In genomic region chr7:140672382-140673062, GRCh38 we compare ENCODE assay signal across 8 cellular contexts. TPM values are rescaled to one million over a fixed set of nuclear protein-coding genes. Genes with fewer than 3 reads are reported as not detected.
A peak's percentile ranks its signal among the peaks of the same experiment; 100 is the strongest.
DNase-seq lines count a peak whose midpoint lies in the region; ATAC-seq, FAIRE-seq and TF ChIP-seq lines count a peak whose summit lies in the region.

A gene with protein sequence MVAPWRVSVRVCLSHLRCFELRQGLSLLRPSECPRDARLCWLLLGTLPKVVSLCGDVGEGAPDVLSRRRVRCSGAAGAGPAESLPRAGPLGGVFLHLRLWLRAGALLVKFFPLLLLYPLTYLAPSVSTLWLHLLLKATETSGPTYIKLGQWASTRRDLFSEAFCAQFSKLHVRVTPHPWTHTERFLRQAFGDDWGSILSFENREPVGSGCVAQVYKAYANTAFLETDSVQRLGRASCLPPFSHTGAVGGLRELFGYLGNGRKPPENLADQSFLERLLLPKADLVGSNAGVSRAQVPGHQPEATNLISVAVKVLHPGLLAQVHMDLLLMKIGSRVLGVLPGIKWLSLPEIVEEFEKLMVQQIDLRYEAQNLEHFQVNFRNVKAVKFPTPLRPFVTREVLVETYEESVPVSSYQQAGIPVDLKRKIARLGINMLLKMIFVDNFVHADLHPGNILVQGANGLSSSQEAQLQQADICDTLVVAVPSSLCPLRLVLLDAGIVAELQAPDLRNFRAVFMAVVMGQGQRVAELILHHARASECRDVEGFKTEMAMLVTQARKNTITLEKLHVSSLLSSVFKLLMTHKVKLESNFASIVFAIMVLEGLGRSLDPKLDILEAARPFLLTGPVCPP (plus strand): TSS chr7:140672945. CDS start chr7:140673331, 386 bp downstream.

- no peak for TF ChIP-seq POLR2A in breast epithelium (IDR thresholded peaks at IDR 0.05)

- no peaks in the 10 kb centered on the region for H3K9me3 ChIP-seq in breast epithelium
- no peaks in the 10 kb centered on the region for H3K9me3 ChIP-seq in kidney (ENCODE audit: control insufficient read depth in 1 of 2, low read length in 2 of 2)

- H3K4me1 ChIP-seq in breast epithelium (peaks cover 2 to 4% of the 10 kb centered on the region in 2 donors), kidney (ENCODE audit: control insufficient read depth in 1 of 2, insufficient read depth in 1 of 2, low read depth in 1 of 2, low read length in 2 of 2) (peaks cover 0 to 18% of the 10 kb centered on the region in 2 donors)

- peak within 1 kb of the TSS; percentile 93 to 95 for H3K27ac ChIP-seq in breast epithelium
- H3K27ac ChIP-seq in kidney (ENCODE audit: low read depth in 2 of 2, low read length in 2 of 2), result peak within 1 kb of the TSS; percentile 74 to 83

- H3K27me3 ChIP-seq in breast epithelium, result no peaks in the 10 kb centered on the region

- H3K4me1 Mint-ChIP-seq in T-helper 2 cell treated with Interferon-gamma antibody and Interleukin-4, amounts not matched to agents 5 μg/mL and 100 μg/mL, for 36 hours (ENCODE audit: low read depth), result peaks cover 29% of the 10 kb centered on the region

- H3K27me3 Mint-ChIP-seq in T-helper 2 cell treated with Interferon-gamma antibody and Interleukin-4, amounts not matched to agents 5 μg/mL and 100 μg/mL, for 36 hours (ENCODE audit: low read depth), result peaks cover 5% of the 10 kb centered on the region

- intact Hi-C loops in breast epithelium (cut with DNase I; ENCODE audit: low total_unique reads) (no loop called here), kidney (cut with DNase I) (no loop called here)

- peak; percentile 55 for ATAC-seq in GM21528 (IDR thresholded peaks at IDR 0.05; ENCODE audit: low FRiP score, unreplicated experiment)

- peak within 1 kb of the TSS; percentile 91 for H3K27ac Mint-ChIP-seq in T-helper 2 cell treated with Interferon-gamma antibody and Interleukin-4, amounts not matched to agents 5 μg/mL and 100 μg/mL, for 36 hours

- peak within 1 kb of the TSS; percentile 84 to 94 for H3K9ac ChIP-seq in kidney (ENCODE audit: low read length in 2 of 2)

- no peak for TF ChIP-seq EP300 in Ishikawa (IDR thresholded peaks at IDR 0.05; ENCODE audit: borderline replicate concordance)

- no peak for FAIRE-seq in kidney (lab: Jason Lieb, UNC)

- H3K4me3 Mint-ChIP-seq in T-helper 2 cell treated with Interferon-gamma antibody and Interleukin-4, amounts not matched to agents 5 μg/mL and 100 μg/mL, for 36 hours, result peak within 1 kb of the TSS; percentile 88

- H3K4me3 ChIP-seq in breast epithelium (peak within 1 kb of the TSS; percentile 67 to 97 (median 82)), kidney (ENCODE audit: low read length in 2 of 2) (peak within 1 kb of the TSS; percentile 72 to 75)

- H3K36me3 ChIP-seq in breast epithelium (no peaks in the 10 kb centered on the region), kidney (ENCODE audit: control insufficient read depth in 1 of 2, insufficient read depth in 2 of 2, low read length in 2 of 2) (no peaks in the 10 kb centered on the region)

- no peak for TF ChIP-seq RAD21 in Ishikawa (IDR thresholded peaks at IDR 0.05; ENCODE audit: low read depth)

- peak; percentile 48 for DNase-seq in ELR (ENCODE audit: low read depth)
- DNase-seq in T-helper 2 cell treated with Interferon-gamma antibody and Interleukin-4, amounts not matched to agents 5 μg/mL and 100 μg/mL, for 36 hours (ENCODE audit: low spot score), result peak; percentile 55
- DNase-seq in breast epithelium (ENCODE audit: low spot score in 2 of 2), result no peak
- peak; percentile 86 for DNase-seq in kidney
- peak; percentile 35 to 55 (median 45) for DNase-seq in stimulated activated CD4-positive, alpha-beta T cell treated with anti-CD3 and anti-CD28 coated beads, Interleukin-12 subunit alpha, Interleukin-12 subunit beta, amount 100 ng/mL, for 48 hours (ENCODE audit: low read depth in 2 of 3, low spot score in 1 of 3)
- DNase-seq in DMS114 treated with DMSO at 0.1 percent for 48 hours (lab: John Stamatoyannopoulos, UW; ENCODE audit: unreplicated experiment), result no peak

- TF ChIP-seq CTCF in breast epithelium (IDR thresholded peaks at IDR 0.05), result no peak
- TF ChIP-seq CTCF in kidney (IDR thresholded peaks at IDR 0.05; ENCODE audit: borderline replicate concordance, extremely low read depth, insufficient read depth), result no peak

- no peaks in the 10 kb centered on the region for H3K9me3 Mint-ChIP-seq in T-helper 2 cell treated with Interferon-gamma antibody and Interleukin-4, amounts not matched to agents 5 μg/mL and 100 μg/mL, for 36 hours

- H3K36me3 Mint-ChIP-seq in T-helper 2 cell treated with Interferon-gamma antibody and Interleukin-4, amounts not matched to agents 5 μg/mL and 100 μg/mL, for 36 hours (ENCODE audit: low read depth), result peaks cover 12% of the 10 kb centered on the region

TF ChIP-seq in Ishikawa, 13 proteins besides CTCF, POLR2A, EP300 and RAD21:
- TF ChIP-seq, protein P1, sequence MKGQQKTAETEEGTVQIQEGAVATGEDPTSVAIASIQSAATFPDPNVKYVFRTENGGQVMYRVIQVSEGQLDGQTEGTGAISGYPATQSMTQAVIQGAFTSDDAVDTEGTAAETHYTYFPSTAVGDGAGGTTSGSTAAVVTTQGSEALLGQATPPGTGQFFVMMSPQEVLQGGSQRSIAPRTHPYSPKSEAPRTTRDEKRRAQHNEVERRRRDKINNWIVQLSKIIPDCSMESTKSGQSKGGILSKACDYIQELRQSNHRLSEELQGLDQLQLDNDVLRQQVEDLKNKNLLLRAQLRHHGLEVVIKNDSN (IDR thresholded peaks at IDR 0.05), result no peak
- TF ChIP-seq ZBTB7A (IDR thresholded peaks at IDR 0.05; ENCODE audit: low read depth), result no peak
- TF ChIP-seq YY1 (IDR thresholded peaks at IDR 0.05; ENCODE audit: low read depth), result no peak
- no peak for TF ChIP-seq CEBPB (IDR thresholded peaks at IDR 0.05)
- 0 out of 2 replicates have a peak, but pooled peaks have one; percentile 16 for TF ChIP-seq TAF1 (IDR thresholded peaks at IDR 0.05; ENCODE audit: low read depth)

RNA-seq across cellular contexts. Expression of the gene that starts here (rescaled TPM):
- total RNA-seq in breast epithelium, result 10 to 100 TPM; 21.8 to 31.9 (median 23.6) TPM
- total RNA-seq in kidney, result 18.7 TPM
- 18.8 TPM for polyA plus RNA-seq in kidney (ENCODE audit: insufficient read depth, low read depth, low replicate concordance)

Comparison
In these comparisons a context has a peak if more than half of its experiments do, and no peak if none do; other contexts are left out.
1. DNase-seq: peak in ELR (single experiment), T-helper 2 cell treated with Interferon-gamma antibody and Interleukin-4, amounts not matched to agents 5 μg/mL and 100 μg/mL, for 36 hours (single experiment), kidney (single experiment) and stimulated activated CD4-positive, alpha-beta T cell treated with anti-CD3 and anti-CD28 coated beads, Interleukin-12 subunit alpha, Interleukin-12 subunit beta, amount 100 ng/mL, for 48 hours (3 of 3); none in breast epithelium (0 of 2) and DMS114 treated with DMSO at 0.1 percent for 48 hours (single experiment).